ENCODE assay signal across 8 cellular contexts in the genomic region with DNA sequence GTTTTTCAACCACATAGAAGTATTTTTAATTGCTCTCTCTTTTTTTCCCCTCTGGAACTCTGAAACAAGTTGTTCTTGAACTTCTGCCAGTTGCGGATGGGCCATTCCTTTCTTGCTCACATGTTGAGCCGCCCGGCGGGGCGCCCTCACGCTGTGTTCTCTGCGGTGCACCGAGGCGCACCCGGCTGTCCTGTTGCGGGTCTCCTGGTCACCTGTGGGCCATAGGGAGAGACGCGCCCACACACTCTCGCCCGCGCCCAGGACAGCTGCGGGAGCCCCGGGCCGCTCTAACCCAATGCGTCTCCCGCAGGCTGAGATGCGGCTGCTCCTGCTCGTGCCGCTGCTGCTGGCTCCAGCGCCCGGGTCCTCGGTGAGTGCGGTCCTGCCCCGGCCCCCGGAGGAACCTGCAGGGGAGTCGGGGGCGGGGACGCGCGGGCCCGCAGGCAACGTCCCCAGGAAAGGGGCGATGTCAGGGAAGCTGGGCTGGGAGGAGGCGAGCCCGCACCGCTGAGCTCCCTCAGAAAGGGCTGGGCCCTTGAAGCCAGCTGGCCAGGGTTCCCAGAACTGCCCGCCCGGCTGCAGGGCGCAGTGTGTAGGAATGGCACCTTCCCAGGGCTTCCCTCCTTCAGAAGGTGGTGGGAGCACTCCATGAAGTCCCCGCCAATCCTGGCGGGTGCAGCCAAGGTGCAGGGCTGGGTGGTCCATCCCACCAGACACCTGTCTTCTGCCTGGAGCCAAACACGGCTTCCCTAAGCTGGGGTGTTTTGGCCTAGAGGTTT. TPM values are rescaled to one million over a fixed set of nuclear protein-coding genes. Genes with fewer than 3 reads are reported as not detected.
DNase-seq lines count a peak whose midpoint lies in the region; TF ChIP-seq lines count a peak whose summit lies in the region.

No MANE protein-coding gene starts in this region.

- H3K4me1 ChIP-seq in thyroid gland = peaks cover 33 to 57% of the 10 kb centered on the region in 2 donors

- intact Hi-C loops in thyroid gland (cut with DNase I) = no loop called here

- no peaks in the 10 kb centered on the region for H3K36me3 ChIP-seq in thyroid gland

- no peaks in the 10 kb centered on the region for H3K27me3 ChIP-seq in layer of hippocampus (ENCODE audit: control insufficient read depth, insufficient read depth, low read length)
- H3K27me3 ChIP-seq in thyroid gland = no peaks in the 10 kb centered on the region

- WGBS in thyroid gland, 2 donors = 17 to 30% methylated on average over 15 to 21 of the region's 47 CpGs

- peak; percentile 54 for DNase-seq in M059J (ENCODE audit: low read depth)
- peak; percentile 42 for DNase-seq in dedifferentiated amniotic fluid mesenchymal stem cell (ENCODE audit: extremely low spot score)
- peak; percentile 86 to 87 for DNase-seq in thyroid gland
- DNase-seq in kidney tubule cell (ENCODE audit: low spot score) = no peak
- no peak for DNase-seq in germinal center (ENCODE audit: low spot score)
- DNase-seq in NAMALWA (ENCODE audit: low spot score) = no peak
- no peak for DNase-seq in SK-N-DZ (ENCODE audit: low spot score)

- H3K9me3 ChIP-seq in thyroid gland = no peaks in the 10 kb centered on the region

- no peak for TF ChIP-seq POLR2A in thyroid gland (IDR thresholded peaks at IDR 0.05)

- H3K27ac ChIP-seq in layer of hippocampus (ENCODE audit: low read depth, low read length) (peak overlapping the region; percentile 57), thyroid gland (peak overlapping the region in 2 of 3 donors; percentile 13 to 81)

- peak overlapping the region in 1 of 3 donors; percentile 33 for H3K4me3 ChIP-seq in thyroid gland (replicated peaks in 1 of 3)

- TF ChIP-seq CTCF in thyroid gland (IDR thresholded peaks at IDR 0.05) = no peak

RNA-seq across cellular contexts. Expression of gene PAPLN, which starts 2.3 kb away (rescaled TPM):
- total RNA-seq in M059J (2014; rRNA removed; shearing (Covaris generic)) = 0.44 and 2.0 TPM in 2 replicates
- total RNA-seq in thyroid gland = 10 to 100 TPM; 23.2 to 82.8 (median 48.4) TPM
- polyA plus RNA-seq in SK-N-DZ (2014; cell fraction: cytosol; rRNA removed) = 0.13 TPM in 1 of 2 replicates, not detected in the other
- 0.44 and 0.53 TPM in 2 replicates for polyA plus RNA-seq in SK-N-DZ (2014; cell fraction: nucleus; rRNA removed)

Comparison
In these comparisons a context has a peak if more than half of its experiments do, and no peak if none do; other contexts are left out.
1. DNase-seq: peak in M059J (single experiment), dedifferentiated amniotic fluid mesenchymal stem cell (single experiment) and thyroid gland (2 of 2); none in kidney tubule cell (single experiment), germinal center (single experiment), NAMALWA (single experiment) and SK-N-DZ (single experiment).